ENCODE assay signal across 18 cellular contexts in genomic region chr13:94292323-94292640, GRCh38.
DNase-seq lines count a peak whose midpoint lies in the region; ATAC-seq and TF ChIP-seq lines count a peak whose summit lies in the region.
"Had no signal": no experiment of that assay in that cellular context is flagged by ENCODE, and none has a peak within 500 bp of the region (broad histone marks: within the 10 kb centered on the region; RNA-seq: fewer than 3 reads in every experiment).

No MANE protein-coding gene starts in this region.

- TF ChIP-seq POLR2A in right lobe of liver (IDR thresholded peaks at IDR 0.05) = no peak

- CTCF ChIA-PET in activated naive CD4-positive, alpha-beta T cell treated with anti-CD3 and anti-CD28 coated beads, Interleukin-2, amount 10 ng/mL, durations not matched to agents 7 days and 5 days (lab: Charles Lee) = no interaction called here

- no peak for DNase-seq in activated naive CD4-positive, alpha-beta T cell treated with anti-CD3 and anti-CD28 coated beads, Interleukin-2, amount 10 ng/mL, durations not matched to agents 7 days and 5 days
- DNase-seq in hepatocyte (ENCODE audit: low spot score) = no peak
- no peak for DNase-seq in right lobe of liver
- no peak for DNase-seq in MG63
- DNase-seq: Caco-2; CD4-positive, CD25-positive, alpha-beta regulatory T cell; CD8-positive, alpha-beta T cell; DMS153; DND-41; GOT3; HFFc6 had no signal

- H3K27me3 ChIP-seq in hepatocyte = no peaks in the 10 kb centered on the region
- H3K27me3 ChIP-seq in right lobe of liver = no peaks in the 10 kb centered on the region
- H3K27me3 ChIP-seq in MG63 = no peaks in the 10 kb centered on the region
- H3K27me3 ChIP-seq: BLaER1 had no signal

- ATAC-seq in right lobe of liver (no peak), HG03095 (IDR thresholded peaks at IDR 0.05; ENCODE audit: unreplicated experiment) (no peak), GM19397 (IDR thresholded peaks at IDR 0.05; ENCODE audit: unreplicated experiment) (no peak)
- ATAC-seq: CD8-positive, alpha-beta T cell had no signal

- H3K27ac Mint-ChIP-seq in activated naive CD4-positive, alpha-beta T cell treated with anti-CD3 and anti-CD28 coated beads, Interleukin-2, amount 50 U/mL, for 24 hours = peak overlapping the region; percentile 6
- H3K27ac Mint-ChIP-seq in activated naive CD4-positive, alpha-beta T cell treated with anti-CD3 and anti-CD28 coated beads, Interleukin-2, amount 10 ng/mL, durations not matched to agents 7 days and 5 days = no peak overlapping the region
- H3K27ac Mint-ChIP-seq: B cell; CD8-positive, alpha-beta T cell; HFFc6 had no signal

- no peaks in the 10 kb centered on the region for H3K9me2 ChIP-seq in hepatocyte (replicated peaks; ENCODE audit: insufficient read depth)

- H3K9me3 ChIP-seq in hepatocyte (ENCODE audit: low read depth) (no peaks in the 10 kb centered on the region), right lobe of liver (no peaks in the 10 kb centered on the region), MG63 (no peaks in the 10 kb centered on the region)
- H3K9me3 ChIP-seq: BLaER1, Caco-2, HAP-1 had no signal

- no peaks in the 10 kb centered on the region for H3K79me2 ChIP-seq in hepatocyte

- no peaks in the 10 kb centered on the region for H3K9me3 Mint-ChIP-seq in activated naive CD4-positive, alpha-beta T cell treated with anti-CD3 and anti-CD28 coated beads, Interleukin-2, amount 50 U/mL, for 24 hours
- no peaks in the 10 kb centered on the region for H3K9me3 Mint-ChIP-seq in activated naive CD4-positive, alpha-beta T cell treated with anti-CD3 and anti-CD28 coated beads, Interleukin-2, amount 10 ng/mL, durations not matched to agents 7 days and 5 days
- H3K9me3 Mint-ChIP-seq: CD8-positive, alpha-beta T cell; HFFc6 had no signal

- H3K36me3 Mint-ChIP-seq in activated naive CD4-positive, alpha-beta T cell treated with anti-CD3 and anti-CD28 coated beads, Interleukin-2, amount 50 U/mL, for 24 hours = no peaks in the 10 kb centered on the region
- H3K36me3 Mint-ChIP-seq in activated naive CD4-positive, alpha-beta T cell treated with anti-CD3 and anti-CD28 coated beads, Interleukin-2, amount 10 ng/mL, durations not matched to agents 7 days and 5 days = no peaks in the 10 kb centered on the region
- H3K36me3 Mint-ChIP-seq: CD4-positive, CD25-positive, alpha-beta regulatory T cell; CD8-positive, alpha-beta T cell had no signal

- no peak overlapping the region for H3K4me2 ChIP-seq in hepatocyte
- H3K4me2 ChIP-seq: BLaER1 had no signal

- H3K4me1 Mint-ChIP-seq in activated naive CD4-positive, alpha-beta T cell treated with anti-CD3 and anti-CD28 coated beads, Interleukin-2, amount 50 U/mL, for 24 hours = peaks cover 6% of the 10 kb centered on the region
- no peaks in the 10 kb centered on the region for H3K4me1 Mint-ChIP-seq in activated naive CD4-positive, alpha-beta T cell treated with anti-CD3 and anti-CD28 coated beads, Interleukin-2, amount 10 ng/mL, durations not matched to agents 7 days and 5 days
- H3K4me1 Mint-ChIP-seq: B cell had no signal

- H3K4me1 ChIP-seq in hepatocyte (ENCODE audit: insufficient read depth) (no peaks in the 10 kb centered on the region), right lobe of liver (peaks cover 0 to 16% (median 7%) of the 10 kb centered on the region in 4 donors)
- H3K4me1 ChIP-seq: BLaER1, HAP-1 had no signal

- H3K4me3 ChIP-seq in hepatocyte (no peak overlapping the region), right lobe of liver (no peak overlapping the region), MG63 (no peak overlapping the region)
- H3K4me3 ChIP-seq: BLaER1, HAP-1 had no signal

- intact Hi-C loops in right lobe of liver (cut with DNase I) = no loop called here

- TF ChIP-seq CTCF in hepatocyte (IDR thresholded peaks at IDR 0.05; ENCODE audit: poor library complexity) (no peak), right lobe of liver (IDR thresholded peaks at IDR 0.05) (no peak)

- H2AFZ ChIP-seq in hepatocyte = no peak overlapping the region

- H3K27ac ChIP-seq in hepatocyte = peak overlapping the region; percentile 52
- peak overlapping the region; percentile 7 to 74 (median 41) for H3K27ac ChIP-seq in right lobe of liver
- H3K27ac ChIP-seq: BLaER1, C4-2B had no signal

- H3K36me3 ChIP-seq in hepatocyte (replicated peaks; ENCODE audit: insufficient read depth, low read depth) (no peaks in the 10 kb centered on the region), right lobe of liver (no peaks in the 10 kb centered on the region), MG63 (no peaks in the 10 kb centered on the region)
- H3K36me3 ChIP-seq: BLaER1, HAP-1 had no signal

- no peak overlapping the region for H3K4me3 Mint-ChIP-seq in activated naive CD4-positive, alpha-beta T cell treated with anti-CD3 and anti-CD28 coated beads, Interleukin-2, amount 50 U/mL, for 24 hours
- no peak overlapping the region for H3K4me3 Mint-ChIP-seq in activated naive CD4-positive, alpha-beta T cell treated with anti-CD3 and anti-CD28 coated beads, Interleukin-2, amount 10 ng/mL, durations not matched to agents 7 days and 5 days
- H3K4me3 Mint-ChIP-seq: B cell; CD4-positive, CD25-positive, alpha-beta regulatory T cell; CD8-positive, alpha-beta T cell; HFFc6 had no signal

- whole genome bisulfite sequencing in hepatocyte (ENCODE audit: low lambda C conversion rate, missing lambda C conversion rate) = 65% methylated on average over 1 of the region's 1 CpG
- 8% methylated on average over 1 of the region's 1 CpG for WGBS in right lobe of liver (ENCODE audit: insufficient coverage, low coverage, low lambda C conversion rate, missing lambda C conversion rate)

- H3K27me3 Mint-ChIP-seq in activated naive CD4-positive, alpha-beta T cell treated with anti-CD3 and anti-CD28 coated beads, Interleukin-2, amount 50 U/mL, for 24 hours = no peaks in the 10 kb centered on the region
- no peaks in the 10 kb centered on the region for H3K27me3 Mint-ChIP-seq in activated naive CD4-positive, alpha-beta T cell treated with anti-CD3 and anti-CD28 coated beads, Interleukin-2, amount 10 ng/mL, durations not matched to agents 7 days and 5 days
- H3K27me3 Mint-ChIP-seq: B cell had no signal

- H4K20me1 ChIP-seq in hepatocyte (ENCODE audit: insufficient read depth, poor library complexity, severe bottlenecking) = no peaks in the 10 kb centered on the region
- H4K20me1 ChIP-seq: BLaER1 had no signal
